12 cellular contexts compared by ENCODE assay signal in the genomic region with DNA sequence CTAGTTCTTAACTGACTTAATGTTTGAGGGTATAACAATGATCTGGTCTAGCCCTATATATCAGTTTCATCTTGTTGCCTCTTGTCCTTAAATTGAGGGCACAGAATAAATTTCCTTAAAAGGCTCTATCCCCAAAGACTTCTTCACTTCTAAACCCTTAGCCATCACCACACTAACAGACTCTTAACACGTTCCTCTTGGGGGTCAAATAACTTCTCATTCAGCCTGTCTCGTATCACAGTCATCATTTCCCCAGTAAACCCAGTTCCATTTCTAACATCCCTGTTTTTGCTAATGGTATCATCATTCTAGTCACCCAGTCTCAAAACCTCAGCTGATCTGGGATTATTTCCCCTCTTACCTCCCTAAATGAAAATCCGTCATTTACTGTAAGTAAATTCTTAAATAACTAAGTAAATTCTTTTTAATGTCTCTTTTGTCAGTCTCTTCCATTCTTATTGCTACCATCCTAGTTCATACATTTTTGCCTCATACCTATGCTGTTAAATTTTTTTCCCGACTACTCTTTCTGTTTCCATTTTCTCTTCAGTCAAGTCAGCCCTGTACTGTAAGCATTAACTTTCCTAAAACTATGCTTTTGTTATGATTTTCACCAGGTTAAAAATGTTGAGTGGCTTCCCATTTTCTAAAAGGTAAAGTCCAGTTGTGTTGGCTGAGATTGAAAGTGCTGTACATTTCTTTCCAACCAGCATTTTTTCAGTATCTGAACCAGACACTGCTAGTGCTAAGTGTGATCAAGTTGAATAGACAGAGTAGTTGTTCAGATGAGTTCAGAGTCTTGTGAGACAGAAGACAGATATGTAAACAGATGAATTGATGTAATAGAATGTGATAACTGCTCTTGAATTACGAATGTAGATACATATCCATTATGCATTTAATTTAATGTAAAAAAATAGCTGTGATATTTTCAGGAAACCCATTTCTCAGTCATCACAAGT. TPM values are rescaled to one million over a fixed set of nuclear protein-coding genes. Genes with fewer than 3 reads are reported as not detected.
A peak's percentile ranks its signal among the peaks of the same experiment; 100 is the strongest.
DNase-seq lines count a peak whose midpoint lies in the region; ATAC-seq, FAIRE-seq and TF ChIP-seq lines count a peak whose summit lies in the region.
"Had no signal": no experiment of that assay in that cellular context is flagged by ENCODE, and none has a peak within 500 bp of the region (broad histone marks: within the 10 kb centered on the region; RNA-seq: fewer than 3 reads in every experiment).

No MANE protein-coding gene starts in this region.

- H3K4me3 ChIP-seq in GM12878 = peak overlapping the region; percentile 38; the same call in 1 of the 2 replicates
- H3K4me3 ChIP-seq in skeletal muscle satellite cell (ENCODE audit: low read length) = peak overlapping the region; percentile 5
- H3K4me3 ChIP-seq in lower leg skin (ENCODE audit: low read depth, poor library complexity, severe bottlenecking) = no peak overlapping the region
- no peak overlapping the region for H3K4me3 ChIP-seq in gastrocnemius medialis
- H3K4me3 ChIP-seq: right lobe of liver had no signal

- CTCF ChIA-PET in GM12878 (lab: Yijun Ruan, JAX) = interaction anchor here (1.2 to 3.2 kb wide), 3 partner anchors 10 to 64 kb away, joined by 3 to 15 read pairs (median 13); no protein-coding TSS in a partner anchor

- H3K27me3 ChIP-seq in GM12878 (replicated peaks in 1 of 2; ENCODE audit: control insufficient read depth in 2 of 2, insufficient read depth in 2 of 2, low read length in 1 of 2) (no peaks in the 10 kb centered on the region), skeletal muscle satellite cell (ENCODE audit: control insufficient read depth, insufficient read depth, low read length) (no peaks in the 10 kb centered on the region), gastrocnemius medialis (no peaks in the 10 kb centered on the region)
- H3K27me3 ChIP-seq: right lobe of liver had no signal

- no peak for TF ChIP-seq RAD21 in GM12878 (IDR thresholded peaks at IDR 0.05; ENCODE audit: insufficient read depth, low read depth, low read length)

- no peaks in the 10 kb centered on the region for H4K20me1 ChIP-seq in GM12878 (ENCODE audit: control insufficient read depth, insufficient read depth)

- peaks cover 7% of the 10 kb centered on the region for H3K4me1 ChIP-seq in GM12878 (ENCODE audit: control insufficient read depth, insufficient read depth, low read length)
- peaks cover 66% of the 10 kb centered on the region for H3K4me1 ChIP-seq in skeletal muscle satellite cell (ENCODE audit: control insufficient read depth, insufficient read depth, low read length)
- peaks cover 0 to 12% of the 10 kb centered on the region in 2 donors for H3K4me1 ChIP-seq in gastrocnemius medialis
- H3K4me1 ChIP-seq: right lobe of liver had no signal

- no peaks in the 10 kb centered on the region for H3K36me3 ChIP-seq in GM12878 (ENCODE audit: control insufficient read depth in 2 of 2, insufficient read depth in 2 of 2, low read length in 1 of 2)
- peaks cover 11% of the 10 kb centered on the region for H3K36me3 ChIP-seq in skeletal muscle satellite cell (ENCODE audit: insufficient read depth, low read length)
- H3K36me3 ChIP-seq in gastrocnemius medialis = no peaks in the 10 kb centered on the region
- H3K36me3 ChIP-seq: right lobe of liver had no signal

- BruUV-seq in GM12878 (replicated peaks; lab: Mats Ljungman, UMichigan) = no TSS peak

- POLR2A ChIA-PET in GM12878 (lab: Charles Lee) = interaction anchor here (1.5 kb wide), 1 partner anchor 12 kb away, joined by 3 read pairs; no protein-coding TSS in a partner anchor

- RAD21 ChIA-PET in GM12878 (lab: Charles Lee; ENCODE audit: unreplicated experiment) = interaction anchor here (1.1 to 1.6 kb wide), 2 partner anchors 61 to 63 kb away, joined by 4 to 5 read pairs; no protein-coding TSS in a partner anchor

- no peak for TF ChIP-seq EP300 in GM12878 (IDR thresholded peaks at IDR 0.05; ENCODE audit: borderline replicate concordance in 1 of 2, control insufficient read depth in 1 of 2, low read depth in 2 of 2, low read length in 2 of 2)

- intact Hi-C loops in GM12878 (cut with micrococcal nuclease; ENCODE audit: unreplicated experiment) = no loop called here
- intact Hi-C loops in lower leg skin (cut with DNase I; ENCODE audit: low total_unique reads) = no loop called here
- intact Hi-C loops in gastrocnemius medialis (cut with DNase I; ENCODE audit: low total_unique reads) = no loop called here

- 37% methylated on average over 5 of the region's 5 CpGs for WGBS in GM12878 (ENCODE audit: insufficient coverage, insufficient replicate concordance, low lambda C conversion rate, missing lambda C conversion rate)
- 83 to 88% methylated on average over 5 of the region's 5 CpGs for WGBS in lower leg skin, 2 donors

- H3K27ac ChIP-seq in GM12878 (ENCODE audit: control insufficient read depth, insufficient read depth) (peak overlapping the region; percentile 41), gastrocnemius medialis (no peak overlapping the region)
- H3K27ac ChIP-seq: right lobe of liver had no signal

- peak; percentile 47 for FAIRE-seq in GM12878 (lab: Jason Lieb, UNC)
- FAIRE-seq: colon, D721Med had no signal

- H3K4me2 ChIP-seq in GM12878 (ENCODE audit: control insufficient read depth, insufficient read depth) (peak overlapping the region; percentile 74), skeletal muscle satellite cell (ENCODE audit: low read length) (peak overlapping the region; percentile 62)

- no peak for TF ChIP-seq CTCF in GM12878 (IDR thresholded peaks at IDR 0.05 in 2 of 3, conservative IDR thresholded peaks at IDR 0.05 in 1 of 3; ENCODE audit: control insufficient read depth in 2 of 3, extremely low read depth in 1 of 3, insufficient read depth in 1 of 3, low read depth in 3 of 3, low read length in 3 of 3)
- TF ChIP-seq CTCF in lower leg skin (IDR thresholded peaks at IDR 0.05) = no peak
- no peak for TF ChIP-seq CTCF in gastrocnemius medialis (IDR thresholded peaks at IDR 0.05 in 4 of 5, conservative IDR thresholded peaks at IDR 0.05 in 1 of 5)

- TF ChIP-seq POLR2A in GM12878 (IDR thresholded peaks at IDR 0.05; ENCODE audit: low read depth, low read length) (no peak), lower leg skin (IDR thresholded peaks at IDR 0.05) (no peak), gastrocnemius medialis (IDR thresholded peaks at IDR 0.05) (no peak)

- SMC1A ChIA-PET in GM12878 (lab: Charles Lee; ENCODE audit: uncharacterized antibody, unreplicated experiment) = interaction anchor here (1.0 to 1.5 kb wide), 3 partner anchors 12 to 63 kb away, joined by 3 to 4 read pairs (median 3); no protein-coding TSS in a partner anchor

- peaks cover 54% of the 10 kb centered on the region for H3K79me2 ChIP-seq in GM12878 (ENCODE audit: control insufficient read depth, insufficient read depth, low read length)

- ATAC-seq in GM19395 (IDR thresholded peaks at IDR 0.05; ENCODE audit: unreplicated experiment) (peak; percentile 69), HG02885 (IDR thresholded peaks at IDR 0.05; ENCODE audit: poor library complexity, unreplicated experiment) (peak; percentile 82), GM12878 (peak; percentile 64), gastrocnemius medialis (no peak)

- no peaks in the 10 kb centered on the region for H3K9me3 ChIP-seq in GM12878 (replicated peaks; ENCODE audit: control insufficient read depth, insufficient read depth, low read length)
- no peaks in the 10 kb centered on the region for H3K9me3 ChIP-seq in skeletal muscle satellite cell (replicated peaks; ENCODE audit: low read length)
- no peaks in the 10 kb centered on the region for H3K9me3 ChIP-seq in gastrocnemius medialis
- H3K9me3 ChIP-seq: right lobe of liver had no signal

- DNase-seq in GM12878 (ENCODE audit: low read depth, low spot score) = no peak
- no peak for DNase-seq in C1 segment of cervical spinal cord (lab: John Stamatoyannopoulos, UW)
- DNase-seq in lower leg skin (ENCODE audit: low spot score in 2 of 2) = no peak
- no peak for DNase-seq in gastrocnemius medialis
- DNase-seq: activated effector memory CD4-positive, alpha-beta T cell treated with Interleukin-2 at 50 U/mL for 16 hours; NCI-H69; right lobe of liver had no signal

- in situ Hi-C loops in GM12878 (cut with MboI) (no loop called here), gastrocnemius medialis (cut with MboI; ENCODE audit: low sequenced_read_pairs in 4 of 4) (no loop called here)

- H2AFZ ChIP-seq in GM12878 (ENCODE audit: control insufficient read depth, low read depth, low read length) = no peak overlapping the region

- H3K9ac ChIP-seq in GM12878 (ENCODE audit: control insufficient read depth, insufficient read depth, low read length) (no peak overlapping the region), skeletal muscle satellite cell (ENCODE audit: low read depth, low read length) (peak overlapping the region; percentile 65)

TF ChIP-seq in GM12878, 131 proteins besides CTCF, POLR2A, EP300 and RAD21 (continues in another document):
- TF ChIP-seq EGR1 (IDR thresholded peaks at IDR 0.05; ENCODE audit: borderline replicate concordance in 1 of 2, low read depth in 2 of 2, low read length in 2 of 2) = no peak
- TF ChIP-seq PML (IDR thresholded peaks at IDR 0.05; ENCODE audit: low read length) = no peak
- TF ChIP-seq MTA3 (IDR thresholded peaks at IDR 0.05; ENCODE audit: borderline replicate concordance, low read length) = no peak
- TF ChIP-seq NFIC (IDR thresholded peaks at IDR 0.05; ENCODE audit: low read depth, low read length) = peak; percentile 20; the same call in 1 of the 2 replicates

RNA-seq across cellular contexts. Expression of gene CTTNBP2NL, which starts 6.9 kb away (rescaled TPM):
- 40.8 and 44.3 TPM in 2 replicates for total RNA-seq in GM12878 (2013; cell fraction: nucleolus; rRNA removed)
- total RNA-seq in GM12878 (2014; rRNA removed) = 3.8 and 4.9 TPM in 2 replicates
- 5.6 and 6.0 TPM in 2 replicates for total RNA-seq in GM12878 (2014; rRNA removed; fragmentation: Illumina TruSeq; extraction: Trizol)
- total RNA-seq in GM12878 (2021) = 10.7 and 11.3 TPM in 2 replicates
- polyA plus RNA-seq in GM12878 (2011; ENCODE audit: low read depth) = 1.3 TPM
- polyA plus RNA-seq in GM12878 (2011; rRNA removed) = 10.5 and 14.0 TPM in 2 replicates
- 5.5 and 6.0 TPM in 2 replicates for polyA plus RNA-seq in GM12878 (2011; cell fraction: cytosol; rRNA removed)
- polyA plus RNA-seq in GM12878 (2011; cell fraction: nucleus; rRNA removed) = 8.7 and 9.3 TPM in 2 replicates
- 1.3 and 2.4 TPM in 2 replicates for polyA plus RNA-seq in GM12878 (2012)
- 5.3 and 6.7 TPM in 2 replicates for polyA plus RNA-seq in GM12878 (2014; fragmentation: Illumina TruSeq; extraction: Trizol)
- 1 to 10 TPM; 2.1 to 5.7 TPM for polyA plus RNA-seq in GM12878 (2014; fragmentation: Nextera tagmentation; extraction: Ambion mirVana)
- 3.1 and 3.8 TPM in 2 replicates for polyA plus RNA-seq in GM12878 (2014; rRNA removed)
- 1 to 10 TPM; 5.5 to 6.7 TPM for polyA plus RNA-seq in GM12878 (2016; fragmentation: Nextera tagmentation; extraction: Ambion mirVana)
- 24.1 and 27.1 TPM in 2 replicates for polyA minus RNA-seq in GM12878 (2011; rRNA and poly(A)+ RNA removed)
- polyA minus RNA-seq in GM12878 (2011; cell fraction: cytosol; rRNA and poly(A)+ RNA removed) = 5.7 and 8.7 TPM in 2 replicates
- polyA minus RNA-seq in GM12878 (2011; cell fraction: nucleus; rRNA and poly(A)+ RNA removed) = 16.0 and 23.5 TPM in 2 replicates
- 13.2 and 15.7 TPM in 2 replicates for total RNA-seq in skeletal muscle satellite cell (2012; rRNA removed)
- 10 to 100 TPM; 53.5 to 66.6 (median 59.6) TPM for total RNA-seq in lower leg skin
- 1 to 10 TPM; 2.6 to 7.2 (median 3.9) TPM for total RNA-seq in gastrocnemius medialis

Comparison
In these comparisons a context has a peak if more than half of its experiments do, and no peak if none do; other contexts are left out.
1. ATAC-seq: peak in GM19395 (single experiment), HG02885 (single experiment) and GM12878 (single experiment); none in gastrocnemius medialis (0 of 2).
2. H3K4me3 ChIP-seq: peak in GM12878 (single experiment) and skeletal muscle satellite cell (single experiment); none in lower leg skin (single experiment) and gastrocnemius medialis (0 of 4).